Comparison of ENCODE assay signal across 1 cellular context in the genomic region with DNA sequence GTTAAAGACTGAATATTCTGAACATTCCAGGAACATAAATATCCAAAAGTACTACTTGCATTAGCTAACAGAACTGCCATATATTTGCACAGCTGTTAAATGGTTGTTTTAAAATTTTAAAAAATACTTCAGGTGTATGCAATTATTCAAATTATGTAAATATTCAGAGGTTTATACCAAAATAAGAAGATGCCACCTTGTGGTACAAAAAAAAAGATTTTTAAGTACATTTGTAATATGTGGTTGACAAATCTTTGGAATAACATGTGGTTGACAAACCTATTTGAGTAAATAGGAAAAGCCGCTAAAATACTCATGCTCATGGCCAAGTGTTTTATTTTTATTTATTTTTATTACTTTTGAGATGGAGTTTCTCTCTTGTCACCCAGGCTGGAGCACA.
TF ChIP-seq lines count a peak whose summit lies in the region.

No MANE protein-coding gene starts in this region.

TF ChIP-seq in endothelial cell of umbilical vein, 7 proteins besides CTCF, POLR2A, EP300 and RAD21:
- TF ChIP-seq JUN (IDR thresholded peaks at IDR 0.05; ENCODE audit: borderline replicate concordance, insufficient read depth, insufficient read length, low read depth) (no peak), GATA2 (IDR thresholded peaks at IDR 0.05; ENCODE audit: insufficient read depth, insufficient read length, low read depth, low read length) (no peak), MYC (IDR thresholded peaks at IDR 0.05; ENCODE audit: low read depth, low read length) (no peak), EZH2 (IDR thresholded peaks at IDR 0.05; ENCODE audit: borderline replicate concordance, low read depth, low read length, severe bottlenecking) (no peak), FOS (IDR thresholded peaks at IDR 0.05; ENCODE audit: borderline replicate concordance, insufficient read depth, low read length) (no peak), POLR2AphosphoS5 (IDR thresholded peaks at IDR 0.05; ENCODE audit: insufficient read depth, low read depth, low read length) (no peak)
- TF ChIP-seq, protein P1, sequence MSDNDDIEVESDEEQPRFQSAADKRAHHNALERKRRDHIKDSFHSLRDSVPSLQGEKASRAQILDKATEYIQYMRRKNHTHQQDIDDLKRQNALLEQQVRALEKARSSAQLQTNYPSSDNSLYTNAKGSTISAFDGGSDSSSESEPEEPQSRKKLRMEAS (IDR thresholded peaks at IDR 0.05; ENCODE audit: insufficient read depth, insufficient read length): no peak
